ENCODE assay signal across 1 cellular context in the genomic region with DNA sequence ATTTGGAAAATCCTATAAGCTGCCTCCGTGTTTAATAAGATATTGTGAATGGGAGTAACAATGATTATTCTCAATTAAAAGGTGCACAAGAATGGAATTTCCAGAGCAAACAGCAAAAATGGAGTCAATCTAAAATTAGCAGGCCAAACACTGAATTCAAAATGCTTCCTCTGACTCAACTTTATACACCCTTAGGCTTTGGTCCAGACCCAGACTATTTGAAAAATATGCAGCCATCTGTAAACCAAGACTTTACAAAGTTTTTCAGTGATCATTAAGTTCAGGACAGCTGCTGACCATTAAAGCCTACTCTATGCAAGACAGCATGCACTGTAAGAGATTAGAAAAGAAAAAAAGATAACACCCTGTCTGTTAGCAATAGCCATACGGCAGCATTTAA.
TF ChIP-seq lines count a peak whose summit lies in the region.

No MANE protein-coding gene starts in this region.

TF ChIP-seq in IMR-90, 13 proteins besides CTCF, POLR2A, EP300 and RAD21 (continued from another document):
- TF ChIP-seq MAZ (IDR thresholded peaks at IDR 0.05; ENCODE audit: borderline replicate concordance, low read depth, low read length) (no peak), FOS (IDR thresholded peaks at IDR 0.05; ENCODE audit: low read depth, low read length) (no peak)
